ENCODE assay signal across 34 cellular contexts in the genomic region with DNA sequence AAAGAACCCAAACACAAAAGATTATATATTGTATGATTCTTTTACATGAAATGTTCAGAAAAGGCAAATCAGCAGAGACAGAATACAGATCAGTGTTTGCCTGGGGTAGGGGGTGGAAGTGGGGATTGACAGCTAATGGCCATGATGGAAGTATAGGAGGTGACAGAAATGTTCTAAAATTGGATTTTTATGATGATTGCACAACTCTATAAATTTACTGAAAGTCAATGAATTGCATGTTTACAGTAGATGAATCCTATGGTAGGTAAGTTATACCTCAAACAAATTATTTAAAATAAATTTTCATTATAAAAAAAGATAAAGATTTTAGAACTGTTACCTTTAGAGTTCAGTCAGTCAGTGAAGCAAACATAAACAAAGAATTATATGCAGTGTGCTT.
"Had no signal": no experiment of that assay in that cellular context is flagged by ENCODE, and none has a peak within 500 bp of the region (broad histone marks: within the 10 kb centered on the region; RNA-seq: fewer than 3 reads in every experiment).

No MANE protein-coding gene starts in this region.

- H3K36me3 ChIP-seq: WERI-Rb-1 had no signal

- ATAC-seq: activated CD4-positive, alpha-beta T cell treated with anti-CD3 and anti-CD28 coated beads for 36 hours; activated CD4-positive, CD25-positive, alpha-beta regulatory T cell treated with anti-CD3 and anti-CD28 coated beads, Interleukin-2, amount 50 U/mL, for 24 hours; activated CD8-positive, alpha-beta memory T cell treated with anti-CD3 and anti-CD28 coated beads, Interleukin-2, amount 10 ng/mL, durations not matched to agents 7 days and 5 days; activated CD8-positive, alpha-beta T cell treated with anti-CD3 and anti-CD28 coated beads for 36 hours; activated CD8-positive, alpha-beta T cell treated with anti-CD3 and anti-CD28 coated beads, Interleukin-2, amount 10 ng/mL, durations not matched to agents 7 days and 5 days; T-helper 17 cell; WTC11 had no signal

- H3K27ac ChIP-seq: VCaP, WERI-Rb-1 had no signal

- H3K36me3 Mint-ChIP-seq: activated CD4-positive, alpha-beta memory T cell treated with anti-CD3 and anti-CD28 coated beads for 36 hours; WTC11 had no signal

- H3K27me3 Mint-ChIP-seq: activated B cell treated with CpG ODN at 0.5 μM for 24 hours; activated CD4-positive, alpha-beta memory T cell treated with anti-CD3 and anti-CD28 coated beads for 36 hours; activated CD4-positive, alpha-beta memory T cell treated with anti-CD3 and anti-CD28 coated beads, Interleukin-2, amount 10 ng/mL, durations not matched to agents 7 days and 5 days; activated CD4-positive, alpha-beta T cell treated with anti-CD3 and anti-CD28 coated beads for 36 hours; activated CD4-positive, alpha-beta T cell treated with anti-CD3 and anti-CD28 coated beads, Interleukin-2, amount 10 ng/mL, durations not matched to agents 24 days and 14 days; activated CD4-positive, alpha-beta T cell treated with anti-CD3 and anti-CD28 coated beads, Interleukin-2, amount 10 ng/mL, durations not matched to agents 7 days and 5 days; activated CD8-positive, alpha-beta memory T cell treated with anti-CD3 and anti-CD28 coated beads, Interleukin-2, amount 10 ng/mL, durations not matched to agents 7 days and 5 days; activated CD8-positive, alpha-beta T cell treated with anti-CD3 and anti-CD28 coated beads for 36 hours; activated T-cell treated with anti-CD3 and anti-CD28 coated beads, Interleukin-2, amount 50 U/mL, for 24 hours; T-helper 17 cell had no signal

- H3K9me3 Mint-ChIP-seq: activated B cell treated with CpG ODN at 0.5 μM for 24 hours; activated CD4-positive, alpha-beta memory T cell treated with anti-CD3 and anti-CD28 coated beads for 36 hours; activated CD4-positive, alpha-beta memory T cell treated with anti-CD3 and anti-CD28 coated beads, Interleukin-2, amount 10 ng/mL, durations not matched to agents 7 days and 5 days; activated CD4-positive, alpha-beta T cell treated with anti-CD3 and anti-CD28 coated beads, Interleukin-2, amount 10 ng/mL, durations not matched to agents 24 days and 14 days; activated CD4-positive, alpha-beta T cell treated with anti-CD3 and anti-CD28 coated beads, Interleukin-2, amount 10 ng/mL, durations not matched to agents 7 days and 5 days; activated CD8-positive, alpha-beta T cell treated with anti-CD3 and anti-CD28 coated beads for 36 hours; activated T-cell treated with anti-CD3 and anti-CD28 coated beads, Interleukin-2, amount 50 U/mL, for 24 hours; T-helper 1 cell treated with Interleukin-12 subunit alpha and Interleukin-12 subunit beta and Interleukin-4 antibody, amounts not matched to agents 30 μg/mL and 1 μg/mL, for 36 hours; T-helper 2 cell treated with Interferon-gamma antibody and Interleukin-4, amounts not matched to agents 5 μg/mL and 100 μg/mL, for 36 hours; WTC11 had no signal

- H3K27ac Mint-ChIP-seq: activated B cell treated with CpG ODN at 0.5 μM for 24 hours; activated CD4-positive, alpha-beta memory T cell treated with anti-CD3 and anti-CD28 coated beads for 36 hours; activated CD4-positive, alpha-beta memory T cell treated with anti-CD3 and anti-CD28 coated beads, Interleukin-2, amount 10 ng/mL, durations not matched to agents 7 days and 5 days; activated CD4-positive, alpha-beta T cell treated with anti-CD3 and anti-CD28 coated beads for 36 hours; activated CD4-positive, alpha-beta T cell treated with anti-CD3 and anti-CD28 coated beads, Interleukin-2, amount 10 ng/mL, durations not matched to agents 24 days and 14 days; activated CD4-positive, alpha-beta T cell treated with anti-CD3 and anti-CD28 coated beads, Interleukin-2, amount 10 ng/mL, durations not matched to agents 7 days and 5 days; activated CD8-positive, alpha-beta memory T cell treated with anti-CD3 and anti-CD28 coated beads, Interleukin-2, amount 10 ng/mL, durations not matched to agents 7 days and 5 days; activated CD8-positive, alpha-beta T cell treated with anti-CD3 and anti-CD28 coated beads for 36 hours; activated CD8-positive, alpha-beta T cell treated with anti-CD3 and anti-CD28 coated beads, Interleukin-2, amount 10 ng/mL, durations not matched to agents 7 days and 5 days; activated T-cell treated with anti-CD3 and anti-CD28 coated beads, Interleukin-2, amount 50 U/mL, for 24 hours; T-helper 1 cell treated with Interleukin-12 subunit alpha and Interleukin-12 subunit beta and Interleukin-4 antibody, amounts not matched to agents 30 μg/mL and 1 μg/mL, for 36 hours; T-helper 17 cell; T-helper 2 cell treated with Interferon-gamma antibody and Interleukin-4, amounts not matched to agents 5 μg/mL and 100 μg/mL, for 36 hours; WTC11 had no signal

- H3K4me3 Mint-ChIP-seq: activated B cell treated with CpG ODN at 0.5 μM for 24 hours; activated CD4-positive, alpha-beta memory T cell treated with anti-CD3 and anti-CD28 coated beads for 36 hours; activated CD4-positive, alpha-beta memory T cell treated with anti-CD3 and anti-CD28 coated beads, Interleukin-2, amount 10 ng/mL, durations not matched to agents 7 days and 5 days; activated CD4-positive, alpha-beta T cell treated with anti-CD3 and anti-CD28 coated beads for 36 hours; activated CD4-positive, alpha-beta T cell treated with anti-CD3 and anti-CD28 coated beads, Interleukin-2, amount 10 ng/mL, durations not matched to agents 24 days and 14 days; activated CD4-positive, alpha-beta T cell treated with anti-CD3 and anti-CD28 coated beads, Interleukin-2, amount 10 ng/mL, durations not matched to agents 7 days and 5 days; activated CD8-positive, alpha-beta memory T cell treated with anti-CD3 and anti-CD28 coated beads, Interleukin-2, amount 10 ng/mL, durations not matched to agents 7 days and 5 days; activated CD8-positive, alpha-beta T cell treated with anti-CD3 and anti-CD28 coated beads for 36 hours; activated CD8-positive, alpha-beta T cell treated with anti-CD3 and anti-CD28 coated beads, Interleukin-2, amount 10 ng/mL, durations not matched to agents 7 days and 5 days; activated T-cell treated with anti-CD3 and anti-CD28 coated beads, Interleukin-2, amount 50 U/mL, for 24 hours; T-helper 1 cell treated with Interleukin-12 subunit alpha and Interleukin-12 subunit beta and Interleukin-4 antibody, amounts not matched to agents 30 μg/mL and 1 μg/mL, for 36 hours; T-helper 17 cell; T-helper 2 cell treated with Interferon-gamma antibody and Interleukin-4, amounts not matched to agents 5 μg/mL and 100 μg/mL, for 36 hours; WTC11 had no signal

- DNase-seq: activated B cell treated with CpG ODN at 0.5 μM for 24 hours; activated CD4-positive, alpha-beta memory T cell treated with anti-CD3 and anti-CD28 coated beads for 36 hours; activated CD4-positive, alpha-beta memory T cell treated with anti-CD3 and anti-CD28 coated beads, Interleukin-2, amount 10 ng/mL, durations not matched to agents 7 days and 5 days; activated CD4-positive, alpha-beta T cell treated with anti-CD3 and anti-CD28 coated beads for 1 hour; activated CD4-positive, alpha-beta T cell treated with anti-CD3 and anti-CD28 coated beads for 36 hours; activated CD4-positive, alpha-beta T cell treated with anti-CD3 and anti-CD28 coated beads for 4 hours; activated CD4-positive, alpha-beta T cell treated with anti-CD3 and anti-CD28 coated beads for 48 hours; activated CD4-positive, alpha-beta T cell treated with anti-CD3 and anti-CD28 coated beads, Interleukin-2, amount 10 ng/mL, durations not matched to agents 24 days and 14 days; activated CD4-positive, alpha-beta T cell treated with anti-CD3 and anti-CD28 coated beads, Interleukin-2, amount 10 ng/mL, durations not matched to agents 7 days and 5 days; activated CD4-positive, alpha-beta T cell treated with anti-CD3 and anti-CD28 coated beads, Interleukin-2, amount 50 U/mL, for 1 hour; activated CD4-positive, alpha-beta T cell treated with anti-CD3 and anti-CD28 coated beads, Interleukin-2, amount 50 U/mL, for 4 hours; activated CD4-positive, alpha-beta T cell treated with anti-CD3 and anti-CD28 coated beads, Interleukin-2, amount 50 U/mL, for 48 hours; activated CD4-positive, CD25-positive, alpha-beta regulatory T cell; activated CD4-positive, CD25-positive, alpha-beta regulatory T cell treated with anti-CD3 and anti-CD28 coated beads, Interleukin-2, amount 50 U/mL, for 72 hours; activated CD8-positive, alpha-beta memory T cell treated with anti-CD3 and anti-CD28 coated beads for 24 hours; activated CD8-positive, alpha-beta memory T cell treated with anti-CD3 and anti-CD28 coated beads, Interleukin-2, amount 10 ng/mL, durations not matched to agents 7 days and 5 days; activated CD8-positive, alpha-beta memory T cell treated with anti-CD3 and anti-CD28 coated beads, Interleukin-2, amount 50 U/mL, for 4 hours; activated CD8-positive, alpha-beta memory T cell treated with anti-CD3 and anti-CD28 coated beads, Interleukin-2, amount 50 U/mL, for 48 hours; activated CD8-positive, alpha-beta T cell treated with anti-CD3 and anti-CD28 coated beads for 36 hours; activated CD8-positive, alpha-beta T cell treated with anti-CD3 and anti-CD28 coated beads, Interleukin-2, amount 10 ng/mL, durations not matched to agents 7 days and 5 days; activated T-cell treated with anti-CD3 and anti-CD28 coated beads for 4 hours; activated T-cell treated with anti-CD3 and anti-CD28 coated beads, Interleukin-2, amount 50 U/mL, for 1 hour; activated T-cell treated with anti-CD3 and anti-CD28 coated beads, Interleukin-2, amount 50 U/mL, for 24 hours; T-helper 1 cell; T-helper 17 cell; T-helper 2 cell; T-helper 9 cell; T1000; WERI-Rb-1 had no signal
